12 cellular contexts compared by ENCODE assay signal in the genomic region with DNA sequence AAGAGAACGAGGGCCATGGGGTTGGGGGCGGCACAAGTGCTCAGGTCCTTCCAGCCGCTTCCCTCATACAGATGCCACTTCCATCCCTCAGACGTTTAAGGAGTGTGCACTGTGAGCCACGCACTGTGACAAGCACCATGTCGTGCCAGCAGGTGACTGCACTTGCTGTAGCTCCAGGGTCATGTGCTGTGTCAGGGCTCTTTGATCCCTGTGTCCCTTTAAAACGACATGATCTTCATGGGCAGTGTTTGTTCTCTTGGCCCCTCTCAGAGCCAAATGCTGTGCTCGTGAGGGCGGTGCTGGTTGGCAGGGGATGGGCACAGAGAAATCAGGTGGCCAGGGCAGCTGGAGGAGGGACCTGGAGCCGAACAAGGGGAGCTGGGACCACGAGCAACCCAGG. TPM values are rescaled to one million over a fixed set of nuclear protein-coding genes. Genes with fewer than 3 reads are reported as not detected.
DNase-seq lines count a peak whose midpoint lies in the region; ATAC-seq and TF ChIP-seq lines count a peak whose summit lies in the region.
"Had no signal": no experiment of that assay in that cellular context is flagged by ENCODE, and none has a peak within 500 bp of the region (broad histone marks: within the 10 kb centered on the region; RNA-seq: fewer than 3 reads in every experiment).

No MANE protein-coding gene starts in this region.

- H3K4me3 ChIP-seq in PC-9 (no peak overlapping the region), mesenchymal stem cell (ENCODE audit: insufficient read depth in 1 of 2, low read depth in 1 of 2, low read length in 2 of 2) (no peak overlapping the region), suprapubic skin (no peak overlapping the region), brain microvascular endothelial cell (ENCODE audit: low read depth, low read length) (no peak overlapping the region)
- H3K4me3 ChIP-seq: HAP-1 had no signal

- H3K4me3 Mint-ChIP-seq in central memory CD8-positive, alpha-beta T cell = no peak overlapping the region
- H3K4me3 Mint-ChIP-seq: CD4-positive, alpha-beta memory T cell had no signal

- no peak overlapping the region for H3K18ac ChIP-seq in mesenchymal stem cell (ENCODE audit: low read depth in 1 of 2, low read length in 2 of 2)

- 88% methylated on average over 11 of the region's 11 CpGs for WGBS in mesenchymal stem cell
- WGBS in suprapubic skin = 70% methylated on average over 5 of the region's 11 CpGs

- H3K36me3 Mint-ChIP-seq in central memory CD8-positive, alpha-beta T cell (ENCODE audit: insufficient read depth) = peaks cover 32% of the 10 kb centered on the region

- H3K9me3 ChIP-seq in PC-9 (ENCODE audit: insufficient read depth, low read depth) (no peaks in the 10 kb centered on the region), mesenchymal stem cell (ENCODE audit: control insufficient read depth, low read length) (no peaks in the 10 kb centered on the region), suprapubic skin (no peaks in the 10 kb centered on the region)
- H3K9me3 ChIP-seq: HAP-1 had no signal

- H4K8ac ChIP-seq in mesenchymal stem cell (ENCODE audit: low read length) = no peak overlapping the region

- no peak overlapping the region for H2BK5ac ChIP-seq in mesenchymal stem cell (ENCODE audit: low read depth, low read length, poor library complexity, severe bottlenecking)

- no peak overlapping the region for H2BK15ac ChIP-seq in mesenchymal stem cell (ENCODE audit: low read depth, poor library complexity, severe bottlenecking)

- POLR2A ChIA-PET in PC-9 (lab: Charles Lee; ENCODE audit: unreplicated experiment) = interaction anchor here (0.6 kb wide), 1 partner anchor 515 kb away, joined by 14 read pairs; a partner anchor contains a TSS

- intact Hi-C loops in PC-9 (cut with micrococcal nuclease; ENCODE audit: unreplicated experiment) = no loop called here

- no TSS peak for BruUV-seq in PC-9 (replicated peaks; lab: Mats Ljungman, UMichigan)

- no peak for DNase-seq in PC-9
- DNase-seq in central memory CD8-positive, alpha-beta T cell (ENCODE audit: low spot score in 2 of 2) = no peak
- DNase-seq in mesenchymal stem cell = no peak
- no peak for DNase-seq in suprapubic skin (ENCODE audit: low spot score in 2 of 2)
- no peak for DNase-seq in central memory CD4-positive, alpha-beta T cell
- no peak for DNase-seq in brain microvascular endothelial cell
- no peak for DNase-seq in AG08395 (ENCODE audit: low spot score)
- DNase-seq: activated T-cell treated with anti-CD3 and anti-CD28 coated beads, Interleukin-2, amount 50 U/mL, for 48 hours; CD4-positive, alpha-beta memory T cell; glutamatergic neuron; stimulated activated CD8-positive, alpha-beta memory T cell treated with anti-CD3 and anti-CD28 coated beads, Interleukin-4, amount 100 ng/mL, for 48 hours had no signal

- TF ChIP-seq EP300 in suprapubic skin (IDR thresholded peaks at IDR 0.05) = no peak

- H3K4ac ChIP-seq in mesenchymal stem cell (ENCODE audit: low read depth in 1 of 2, low read length in 2 of 2) = no peak overlapping the region

- no peaks in the 10 kb centered on the region for H3K79me2 ChIP-seq in PC-9 (ENCODE audit: low read depth)

- H3K14ac ChIP-seq in mesenchymal stem cell (ENCODE audit: low read length in 2 of 2) = no peak overlapping the region

- no peak for TF ChIP-seq POLR2A in suprapubic skin (IDR thresholded peaks at IDR 0.05)

- H3K36me3 ChIP-seq in PC-9 (ENCODE audit: low read depth) = no peaks in the 10 kb centered on the region
- H3K36me3 ChIP-seq in mesenchymal stem cell (ENCODE audit: control insufficient read depth in 1 of 2, insufficient read depth in 2 of 2, low read depth in 1 of 2, low read length in 2 of 2) = peaks cover 42 to 68% of the 10 kb centered on the region in 2 experiments
- H3K36me3 ChIP-seq in suprapubic skin = peaks cover 64% of the 10 kb centered on the region
- H3K36me3 ChIP-seq in brain microvascular endothelial cell (replicated peaks) = peaks cover 13% of the 10 kb centered on the region

- in situ Hi-C loops in brain microvascular endothelial cell (cut with HindIII; ENCODE audit: low pct_ligation_motif_present, low sequenced_read_pairs) = no loop called here

- peaks cover 21% of the 10 kb centered on the region for H3K4me1 Mint-ChIP-seq in central memory CD8-positive, alpha-beta T cell

- no peak overlapping the region for H2BK12ac ChIP-seq in mesenchymal stem cell (ENCODE audit: low read length in 2 of 2)

- H3F3A ChIP-seq in PC-9 (ENCODE audit: insufficient read depth, low read depth) = no peaks in the 10 kb centered on the region; the same call in 1 of the 2 replicates

- no peaks in the 10 kb centered on the region for H3K79me1 ChIP-seq in mesenchymal stem cell (replicated peaks; ENCODE audit: low read length, poor library complexity, severe bottlenecking)

- peak overlapping the region; percentile 75 for H3K27ac Mint-ChIP-seq in central memory CD8-positive, alpha-beta T cell (ENCODE audit: low read depth)

- H2AFZ ChIP-seq in PC-9 = no peak overlapping the region
- H2AFZ ChIP-seq in mesenchymal stem cell (ENCODE audit: low read depth, low read length) = no peak overlapping the region

- H3K4me2 ChIP-seq in PC-9 = peak overlapping the region; percentile 55; the same call in 1 of the 2 replicates
- no peak overlapping the region for H3K4me2 ChIP-seq in mesenchymal stem cell (ENCODE audit: low read length, poor library complexity, severe bottlenecking)

- no peak for ATAC-seq in central memory CD8-positive, alpha-beta T cell (replicated peaks; ENCODE audit: extremely low read depth, poor library complexity, severe bottlenecking)

- H3K27me3 Mint-ChIP-seq in central memory CD8-positive, alpha-beta T cell = no peaks in the 10 kb centered on the region
- H3K27me3 Mint-ChIP-seq: CD4-positive, alpha-beta memory T cell had no signal

- H3K9me3 Mint-ChIP-seq in central memory CD8-positive, alpha-beta T cell = no peaks in the 10 kb centered on the region
- H3K9me3 Mint-ChIP-seq: CD4-positive, alpha-beta memory T cell had no signal

- H3K4me1 ChIP-seq in PC-9 (replicated peaks; ENCODE audit: insufficient read depth) (peaks cover 16% of the 10 kb centered on the region), mesenchymal stem cell (ENCODE audit: control insufficient read depth, insufficient read depth, low read depth, low read length) (peaks cover 17% of the 10 kb centered on the region), suprapubic skin (peaks cover 21% of the 10 kb centered on the region)

- H3K27ac ChIP-seq in PC-9 (peak overlapping the region; percentile 43; the same call in 1 of the 2 replicates), mesenchymal stem cell (ENCODE audit: low read length, poor library complexity, severe bottlenecking) (no peak overlapping the region), suprapubic skin (peak overlapping the region; percentile 66), brain microvascular endothelial cell (no peak overlapping the region)

- no peak overlapping the region for H4K91ac ChIP-seq in mesenchymal stem cell (ENCODE audit: low read length)

- CTCF ChIA-PET in PC-9 (lab: Charles Lee) = interaction anchor here (1.5 kb wide), 1 partner anchor 75 kb away, joined by 3 read pairs; no protein-coding TSS in a partner anchor

- TF ChIP-seq CTCF in PC-9 (conservative IDR thresholded peaks at IDR 0.05) (no peak), suprapubic skin (IDR thresholded peaks at IDR 0.05) (no peak), brain microvascular endothelial cell (IDR thresholded peaks at IDR 0.05; ENCODE audit: low read depth, low read length, missing control alignments) (no peak)

- peak overlapping the region; percentile 23 for H2AK5ac ChIP-seq in mesenchymal stem cell (ENCODE audit: low read length, severe bottlenecking)

- H3K9me2 ChIP-seq in PC-9 (ENCODE audit: insufficient read depth) = no peaks in the 10 kb centered on the region

- no peaks in the 10 kb centered on the region for H4K20me1 ChIP-seq in PC-9 (ENCODE audit: insufficient read depth)

- H3K9ac ChIP-seq in mesenchymal stem cell (ENCODE audit: low read length) = no peak overlapping the region

- H2BK120ac ChIP-seq in mesenchymal stem cell (ENCODE audit: low read depth, low read length) = no peak overlapping the region

- no peak overlapping the region for H3K23ac ChIP-seq in mesenchymal stem cell (ENCODE audit: low read length in 2 of 2)

- H3K27me3 ChIP-seq in PC-9 (ENCODE audit: insufficient read depth, low read depth) (no peaks in the 10 kb centered on the region), mesenchymal stem cell (ENCODE audit: control insufficient read depth in 1 of 2, insufficient read depth in 1 of 2, low read length in 2 of 2) (no peaks in the 10 kb centered on the region), suprapubic skin (no peaks in the 10 kb centered on the region), brain microvascular endothelial cell (replicated peaks) (no peaks in the 10 kb centered on the region)

RNA-seq across cellular contexts. Expression of a gene that starts 19.9 kb away (rescaled TPM):
- total RNA-seq in PC-9 (2021) (18.3 and 23.1 TPM in 2 replicates), suprapubic skin (10 to 100 TPM; 20.7 to 28.1 (median 23.4) TPM)
- polyA plus RNA-seq in mesenchymal stem cell (2013, experiment 1 of 2) = 30.1 TPM
- polyA plus RNA-seq in mesenchymal stem cell (2013, experiment 2 of 2) = 31.4 TPM

RNA-seq across cellular contexts. Expression of a gene that starts 38.7 kb away (rescaled TPM):
- 24.2 and 25.5 TPM in 2 replicates for total RNA-seq in PC-9 (2021)
- 40.6 TPM for polyA plus RNA-seq in mesenchymal stem cell (2013, experiment 1 of 2)
- 40.4 TPM for polyA plus RNA-seq in mesenchymal stem cell (2013, experiment 2 of 2)
- total RNA-seq in suprapubic skin = 10 to 100 TPM; 15.9 to 37.3 (median 22.6) TPM

RNA-seq across cellular contexts. Expression of a gene that starts 56.3 kb away (rescaled TPM):
- total RNA-seq in PC-9 (2021) (8.5 and 10.3 TPM in 2 replicates), suprapubic skin (1 to 10 TPM; 3.3 to 6.5 (median 3.8) TPM)
- 16.9 TPM for polyA plus RNA-seq in mesenchymal stem cell (2013, experiment 1 of 2)
- polyA plus RNA-seq in mesenchymal stem cell (2013, experiment 2 of 2) = 17.9 TPM

Comparison
In these comparisons a context has a peak if more than half of its experiments do, and no peak if none do; other contexts are left out.
1. H3K27ac ChIP-seq: peak in PC-9 (single experiment) and suprapubic skin (single experiment); none in mesenchymal stem cell (single experiment) and brain microvascular endothelial cell (single experiment).